In the genomic region with DNA sequence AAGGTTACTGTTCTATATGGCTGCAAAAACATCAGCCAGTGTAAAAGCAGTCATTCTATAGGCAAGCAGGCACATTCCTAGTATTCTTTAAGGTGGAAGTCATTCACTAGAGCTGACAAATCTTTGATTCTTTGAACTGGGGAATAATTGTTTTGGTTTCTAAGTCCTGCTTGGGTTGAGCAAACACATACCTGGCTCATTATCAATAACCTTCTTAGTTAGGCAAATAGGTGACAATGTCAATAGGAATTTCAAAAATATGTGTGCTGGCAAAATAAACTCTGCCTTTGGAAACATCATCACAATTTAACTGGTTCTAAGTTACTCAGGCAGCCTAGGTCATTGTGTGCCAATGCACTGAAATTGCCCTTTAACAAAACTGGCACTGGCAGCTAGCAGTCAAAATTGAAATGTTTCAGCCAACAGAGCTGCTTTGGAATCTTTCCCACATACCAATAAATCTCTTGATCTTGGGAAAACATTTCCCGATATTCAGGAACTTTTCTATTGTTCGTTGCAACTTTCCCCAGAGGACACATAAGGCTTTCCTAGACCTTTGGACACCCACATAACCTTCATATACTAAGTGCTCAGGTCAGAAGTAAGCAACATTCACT, we compare ENCODE assay signal across 15 cellular contexts.
DNase-seq lines count a peak whose midpoint lies in the region; ATAC-seq, FAIRE-seq and TF ChIP-seq lines count a peak whose summit lies in the region.
"Had no signal": no experiment of that assay in that cellular context is flagged by ENCODE, and none has a peak within 500 bp of the region (broad histone marks: within the 10 kb centered on the region; RNA-seq: fewer than 3 reads in every experiment).

No MANE protein-coding gene starts in this region.

- H3K9me3 Mint-ChIP-seq in GM23338, result no peaks in the 10 kb centered on the region

- no peaks in the 10 kb centered on the region for H3F3A ChIP-seq in GM23338 (replicated peaks; ENCODE audit: low read depth)

- no TSS peak for BruUV-seq in A673 (replicated peaks; lab: Mats Ljungman, UMichigan)

- no peak overlapping the region for H3K4me2 ChIP-seq in GM23338

- no peaks in the 10 kb centered on the region for H3K36me3 ChIP-seq in A673 (ENCODE audit: insufficient read depth, low read length, poor library complexity, severe bottlenecking)
- H3K36me3 ChIP-seq in GM23338 (ENCODE audit: insufficient read depth), result no peaks in the 10 kb centered on the region
- H3K36me3 ChIP-seq in kidney (ENCODE audit: control insufficient read depth in 1 of 2, insufficient read depth in 2 of 2, low read length in 2 of 2), result no peaks in the 10 kb centered on the region
- no peaks in the 10 kb centered on the region for H3K36me3 ChIP-seq in colonic mucosa

- H3K4me3 ChIP-seq in A673 (ENCODE audit: low read depth, low read length, poor library complexity, severe bottlenecking) (no peak overlapping the region), GM23338 (no peak overlapping the region), kidney (ENCODE audit: low read length in 2 of 2) (no peak overlapping the region), colonic mucosa (no peak overlapping the region)

- H3K27me3 ChIP-seq in A673 (replicated peaks; ENCODE audit: insufficient read depth, low read depth, low read length, poor library complexity), result no peaks in the 10 kb centered on the region
- H3K27me3 ChIP-seq in GM23338 (ENCODE audit: insufficient read depth), result no peaks in the 10 kb centered on the region
- H3K27me3 ChIP-seq in colonic mucosa, result no peaks in the 10 kb centered on the region

- H3K4me1 ChIP-seq in A673 (ENCODE audit: insufficient read depth, low read length, poor library complexity, severe bottlenecking) (no peaks in the 10 kb centered on the region), GM23338 (ENCODE audit: insufficient read depth) (no peaks in the 10 kb centered on the region), kidney (ENCODE audit: control insufficient read depth in 1 of 2, insufficient read depth in 1 of 2, low read depth in 1 of 2, low read length in 2 of 2) (no peaks in the 10 kb centered on the region), colonic mucosa (no peaks in the 10 kb centered on the region)

- POLR2A ChIA-PET in A673 (lab: Charles Lee; ENCODE audit: low non-redundant PET), result no interaction called here

- H3K4me1 Mint-ChIP-seq in GM23338, result no peaks in the 10 kb centered on the region
- H3K4me1 Mint-ChIP-seq: WTC11 had no signal

- no peaks in the 10 kb centered on the region for H3K79me2 ChIP-seq in GM23338 (replicated peaks; ENCODE audit: insufficient read depth)

- DNase-seq in HS-5 (ENCODE audit: low read depth) (peak; percentile 93), T47D (ENCODE audit: low read depth in 1 of 2, low spot score in 1 of 2) (peak; percentile 5 to 97), kidney tubule cell (ENCODE audit: low spot score) (peak; percentile 92), A673 (ENCODE audit: low spot score) (no peak), GM23338 (ENCODE audit: low spot score) (no peak), kidney (no peak), colonic mucosa (no peak)
- DNase-seq: GF-D8; Karpas-422; NCI-H2171 treated with DMSO at 0.1 percent for 48 hours; stimulated activated CD8-positive, alpha-beta memory T cell treated with anti-CD3 and anti-CD28 coated beads, Interleukin-4, amount 100 ng/mL, for 48 hours had no signal

- no peaks in the 10 kb centered on the region for H3K36me3 Mint-ChIP-seq in GM23338 (ENCODE audit: low read depth)
- H3K36me3 Mint-ChIP-seq: WTC11 had no signal

- FAIRE-seq in kidney (lab: Jason Lieb, UNC), result no peak
- FAIRE-seq: colon, H1 had no signal

- no peaks in the 10 kb centered on the region for H3K9me3 ChIP-seq in A673 (ENCODE audit: low read depth, low read length, poor library complexity, severe bottlenecking)
- H3K9me3 ChIP-seq in kidney (ENCODE audit: control insufficient read depth in 1 of 2, low read length in 2 of 2), result no peaks in the 10 kb centered on the region
- no peaks in the 10 kb centered on the region for H3K9me3 ChIP-seq in colonic mucosa

- H2AFZ ChIP-seq in GM23338, result no peak overlapping the region

- CTCF ChIA-PET in A673 (lab: Charles Lee), result no interaction called here

- TF ChIP-seq CTCF in 22Rv1 (IDR thresholded peaks at IDR 0.05) (no peak), A673 (conservative IDR thresholded peaks at IDR 0.05; ENCODE audit: low read depth, low read length) (no peak), GM23338 (conservative IDR thresholded peaks at IDR 0.05; ENCODE audit: low read depth in 2 of 2) (no peak), kidney (IDR thresholded peaks at IDR 0.05; ENCODE audit: borderline replicate concordance, extremely low read depth, insufficient read depth) (no peak), colonic mucosa (IDR thresholded peaks at IDR 0.05) (no peak)

- peak overlapping the region; percentile 13; the same call in 1 of the 2 replicates for H3K27ac ChIP-seq in 22Rv1
- H3K27ac ChIP-seq in A673 (ENCODE audit: low read depth, low read length, poor library complexity, severe bottlenecking), result no peak overlapping the region
- no peak overlapping the region for H3K27ac ChIP-seq in GM23338 (ENCODE audit: low read depth)
- H3K27ac ChIP-seq in kidney (ENCODE audit: low read depth in 2 of 2, low read length in 2 of 2), result no peak overlapping the region
- no peak overlapping the region for H3K27ac ChIP-seq in colonic mucosa

- intact Hi-C loops in A673 (cut with micrococcal nuclease; ENCODE audit: unreplicated experiment) (no loop called here), kidney (cut with DNase I) (no loop called here), colonic mucosa (cut with DNase I) (no loop called here)

- no peaks in the 10 kb centered on the region for H3K27me3 Mint-ChIP-seq in GM23338 (ENCODE audit: insufficient read depth, low read depth, poor library complexity)

- no peaks in the 10 kb centered on the region for H4K20me1 ChIP-seq in GM23338 (replicated peaks; ENCODE audit: insufficient read depth)

- peaks cover 8% of the 10 kb centered on the region; the same call in 1 of the 2 replicates for H3K9me2 ChIP-seq in GM23338 (ENCODE audit: insufficient read depth)

- H3K27ac Mint-ChIP-seq in GM23338, result no peak overlapping the region
- H3K27ac Mint-ChIP-seq: WTC11 had no signal

- H3K9ac ChIP-seq in kidney (ENCODE audit: low read length in 2 of 2), result no peak overlapping the region
- no peak overlapping the region for H3K9ac ChIP-seq in colonic mucosa (ENCODE audit: low read depth in 2 of 2, low read length in 2 of 2)

- no peak for ATAC-seq in GM23338
- ATAC-seq: WTC11 had no signal

- H3K4me3 Mint-ChIP-seq in GM23338, result no peak overlapping the region
- H3K4me3 Mint-ChIP-seq: WTC11 had no signal

- in situ Hi-C loops in T47D (cut with HindIII; ENCODE audit: low pct_unique_long_range_greater_than_20kb, low sequenced_read_pairs), result no loop called here

TF ChIP-seq in GM23338, 12 proteins besides CTCF, POLR2A, EP300 and RAD21 (continues in another document):
- TF ChIP-seq, protein P1, sequence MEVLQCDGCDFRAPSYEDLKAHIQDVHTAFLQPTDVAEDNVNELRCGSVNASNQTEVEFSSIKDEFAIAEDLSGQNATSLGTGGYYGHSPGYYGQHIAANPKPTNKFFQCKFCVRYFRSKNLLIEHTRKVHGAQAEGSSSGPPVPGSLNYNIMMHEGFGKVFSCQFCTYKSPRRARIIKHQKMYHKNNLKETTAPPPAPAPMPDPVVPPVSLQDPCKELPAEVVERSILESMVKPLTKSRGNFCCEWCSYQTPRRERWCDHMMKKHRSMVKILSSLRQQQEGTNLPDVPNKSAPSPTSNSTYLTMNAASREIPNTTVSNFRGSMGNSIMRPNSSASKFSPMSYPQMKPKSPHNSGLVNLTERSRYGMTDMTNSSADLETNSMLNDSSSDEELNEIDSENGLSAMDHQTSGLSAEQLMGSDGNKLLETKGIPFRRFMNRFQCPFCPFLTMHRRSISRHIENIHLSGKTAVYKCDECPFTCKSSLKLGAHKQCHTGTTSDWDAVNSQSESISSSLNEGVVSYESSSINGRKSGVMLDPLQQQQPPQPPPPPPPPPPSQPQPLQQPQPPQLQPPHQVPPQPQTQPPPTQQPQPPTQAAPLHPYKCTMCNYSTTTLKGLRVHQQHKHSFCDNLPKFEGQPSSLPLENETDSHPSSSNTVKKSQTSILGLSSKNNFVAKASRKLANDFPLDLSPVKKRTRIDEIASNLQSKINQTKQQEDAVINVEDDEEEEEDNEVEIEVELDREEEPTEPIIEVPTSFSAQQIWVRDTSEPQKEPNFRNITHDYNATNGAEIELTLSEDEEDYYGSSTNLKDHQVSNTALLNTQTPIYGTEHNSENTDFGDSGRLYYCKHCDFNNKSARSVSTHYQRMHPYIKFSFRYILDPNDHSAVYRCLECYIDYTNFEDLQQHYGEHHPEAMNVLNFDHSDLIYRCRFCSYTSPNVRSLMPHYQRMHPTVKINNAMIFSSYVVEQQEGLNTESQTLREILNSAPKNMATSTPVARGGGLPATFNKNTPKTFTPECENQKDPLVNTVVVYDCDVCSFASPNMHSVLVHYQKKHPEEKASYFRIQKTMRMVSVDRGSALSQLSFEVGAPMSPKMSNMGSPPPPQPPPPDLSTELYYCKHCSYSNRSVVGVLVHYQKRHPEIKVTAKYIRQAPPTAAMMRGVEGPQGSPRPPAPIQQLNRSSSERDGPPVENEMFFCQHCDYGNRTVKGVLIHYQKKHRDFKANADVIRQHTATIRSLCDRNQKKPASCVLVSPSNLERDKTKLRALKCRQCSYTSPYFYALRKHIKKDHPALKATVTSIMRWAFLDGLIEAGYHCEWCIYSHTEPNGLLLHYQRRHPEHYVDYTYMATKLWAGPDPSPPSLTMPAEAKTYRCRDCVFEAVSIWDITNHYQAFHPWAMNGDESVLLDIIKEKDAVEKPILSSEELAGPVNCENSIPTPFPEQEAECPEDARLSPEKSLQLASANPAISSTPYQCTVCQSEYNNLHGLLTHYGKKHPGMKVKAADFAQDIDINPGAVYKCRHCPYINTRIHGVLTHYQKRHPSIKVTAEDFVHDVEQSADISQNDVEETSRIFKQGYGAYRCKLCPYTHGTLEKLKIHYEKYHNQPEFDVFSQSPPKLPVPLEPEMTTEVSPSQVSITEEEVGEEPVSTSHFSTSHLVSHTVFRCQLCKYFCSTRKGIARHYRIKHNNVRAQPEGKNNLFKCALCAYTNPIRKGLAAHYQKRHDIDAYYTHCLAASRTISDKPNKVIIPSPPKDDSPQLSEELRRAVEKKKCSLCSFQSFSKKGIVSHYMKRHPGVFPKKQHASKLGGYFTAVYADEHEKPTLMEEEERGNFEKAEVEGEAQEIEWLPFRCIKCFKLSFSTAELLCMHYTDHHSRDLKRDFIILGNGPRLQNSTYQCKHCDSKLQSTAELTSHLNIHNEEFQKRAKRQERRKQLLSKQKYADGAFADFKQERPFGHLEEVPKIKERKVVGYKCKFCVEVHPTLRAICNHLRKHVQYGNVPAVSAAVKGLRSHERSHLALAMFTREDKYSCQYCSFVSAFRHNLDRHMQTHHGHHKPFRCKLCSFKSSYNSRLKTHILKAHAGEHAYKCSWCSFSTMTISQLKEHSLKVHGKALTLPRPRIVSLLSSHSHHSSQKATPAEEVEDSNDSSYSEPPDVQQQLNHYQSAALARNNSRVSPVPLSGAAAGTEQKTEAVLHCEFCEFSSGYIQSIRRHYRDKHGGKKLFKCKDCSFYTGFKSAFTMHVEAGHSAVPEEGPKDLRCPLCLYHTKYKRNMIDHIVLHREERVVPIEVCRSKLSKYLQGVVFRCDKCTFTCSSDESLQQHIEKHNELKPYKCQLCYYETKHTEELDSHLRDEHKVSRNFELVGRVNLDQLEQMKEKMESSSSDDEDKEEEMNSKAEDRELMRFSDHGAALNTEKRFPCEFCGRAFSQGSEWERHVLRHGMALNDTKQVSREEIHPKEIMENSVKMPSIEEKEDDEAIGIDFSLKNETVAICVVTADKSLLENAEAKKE (CRISPR knock-in tag; IDR thresholded peaks at IDR 0.05), result no peak

Comparison
In these comparisons a context has a peak if more than half of its experiments do, and no peak if none do; other contexts are left out.
1. DNase-seq: peak in HS-5 (single experiment), T47D (2 of 2) and kidney tubule cell (single experiment); none in A673 (single experiment), GM23338 (single experiment), kidney (single experiment) and colonic mucosa (single experiment).